In genomic region chr9:108416321-108416720, GRCh38 we compare ENCODE assay signal across 15 cellular contexts.
DNase-seq lines count a peak whose midpoint lies in the region; ATAC-seq, FAIRE-seq and TF ChIP-seq lines count a peak whose summit lies in the region.
"Had no signal": no experiment of that assay in that cellular context is flagged by ENCODE, and none has a peak within 500 bp of the region (broad histone marks: within the 10 kb centered on the region; RNA-seq: fewer than 3 reads in every experiment).

No MANE protein-coding gene starts in this region.

- H3K27ac Mint-ChIP-seq in activated CD8-positive, alpha-beta memory T cell treated with anti-CD3 and anti-CD28 coated beads, Interleukin-2, amount 10 ng/mL, durations not matched to agents 7 days and 5 days = no peak overlapping the region
- H3K27ac Mint-ChIP-seq: activated naive CD8-positive, alpha-beta T cell had no signal

- no peaks in the 10 kb centered on the region for H3K9me2 ChIP-seq in HCT116 (ENCODE audit: insufficient read depth)
- H3K9me2 ChIP-seq in PC-3 (replicated peaks; ENCODE audit: low read length) = no peaks in the 10 kb centered on the region

- POLR2A ChIA-PET in HCT116 (lab: Charles Lee) (no interaction called here), PC-3 (lab: Charles Lee; ENCODE audit: unreplicated experiment) (no interaction called here)

- no peak for TF ChIP-seq POLR2A in HCT116 (IDR thresholded peaks at IDR 0.05; ENCODE audit: borderline replicate concordance, extremely low read depth, insufficient read depth, insufficient read length)

- DNase-seq in HCT116 (ENCODE audit: low read depth, low spot score) = peak; percentile 15
- DNase-seq in PC-3 = peak; percentile 57
- DNase-seq in dermis microvascular lymphatic vessel endothelial cell (ENCODE audit: low read depth in 2 of 2) = peak; percentile 32 to 39
- DNase-seq in mucosa of descending colon = peak in 1 of 3 donors; percentile 42
- DNase-seq in activated CD8-positive, alpha-beta memory T cell treated with anti-CD3 and anti-CD28 coated beads, Interleukin-2, amount 10 ng/mL, durations not matched to agents 7 days and 5 days = no peak
- DNase-seq in RCC 7860 (ENCODE audit: low spot score) = no peak
- DNase-seq: activated CD8-positive, alpha-beta memory T cell treated with anti-CD3 and anti-CD28 coated beads, Interleukin-2, amount 50 U/mL, for 4 hours; GF-D8; Kasumi-1; mesenchymal stem cell; NCI-H2107; stimulated activated naive CD8-positive, alpha-beta T cell treated with anti-CD3 and anti-CD28 coated beads, Interleukin-15, Interleukin-2, amounts not matched to agents 100 U/mL and 50 U/mL, for 24 hours had no signal

- intact Hi-C loops in HCT116 (cut with micrococcal nuclease) = loop anchor here (2.0 to 10.0 kb wide), 2 partner anchors 148 to 348 kb away; no protein-coding TSS in a partner anchor
- intact Hi-C loops in PC-3 (cut with micrococcal nuclease) = loop anchor here (1.0 kb wide), 1 partner anchor 149 kb away; no protein-coding TSS in a partner anchor
- intact Hi-C loops in mucosa of descending colon (cut with DNase I, micrococcal nuclease) = no loop called here

- ATAC-seq in HCT116 = peak; percentile 55; the same call in 1 of the 2 replicates
- peak; percentile 56 for ATAC-seq in PC-3
- ATAC-seq in mucosa of descending colon = peak; percentile 58
- ATAC-seq in activated CD8-positive, alpha-beta memory T cell treated with anti-CD3 and anti-CD28 coated beads, Interleukin-2, amount 10 ng/mL, durations not matched to agents 7 days and 5 days = no peak
- no peak for ATAC-seq in HG02884 (IDR thresholded peaks at IDR 0.05; ENCODE audit: unreplicated experiment)
- ATAC-seq: stimulated activated naive CD8-positive, alpha-beta T cell treated with anti-CD3 and anti-CD28 coated beads, Interleukin-15, Interleukin-2, amounts not matched to agents 100 U/mL and 50 U/mL, for 24 hours had no signal

- H3K4me3 ChIP-seq in HCT116 (replicated peaks in 1 of 2; ENCODE audit: low read depth in 1 of 2, low read length in 2 of 2) (no peak overlapping the region), PC-3 (ENCODE audit: low read length) (no peak overlapping the region), mucosa of descending colon (no peak overlapping the region)

- H3K36me3 Mint-ChIP-seq in activated CD8-positive, alpha-beta memory T cell treated with anti-CD3 and anti-CD28 coated beads, Interleukin-2, amount 10 ng/mL, durations not matched to agents 7 days and 5 days = no peaks in the 10 kb centered on the region
- H3K36me3 Mint-ChIP-seq: activated naive CD8-positive, alpha-beta T cell had no signal

- peak; percentile 57 for TF ChIP-seq RAD21 in HCT116 (IDR thresholded peaks at IDR 0.05; ENCODE audit: low read depth)

- no peaks in the 10 kb centered on the region for H3K79me2 ChIP-seq in HCT116 (ENCODE audit: insufficient read depth, low read length)
- no peaks in the 10 kb centered on the region for H3K79me2 ChIP-seq in PC-3 (ENCODE audit: low read length)

- H3K36me3 ChIP-seq in HCT116 (ENCODE audit: control insufficient read depth in 1 of 2, insufficient read depth in 2 of 2, low read length in 2 of 2) (no peaks in the 10 kb centered on the region), PC-3 (ENCODE audit: low read depth, low read length) (no peaks in the 10 kb centered on the region), mucosa of descending colon (ENCODE audit: low read depth) (no peaks in the 10 kb centered on the region)
- H3K36me3 ChIP-seq: neutrophil had no signal

- FAIRE-seq in RCC 7860 (lab: Jason Lieb, UNC) = no peak

- no peaks in the 10 kb centered on the region for H3K4me1 Mint-ChIP-seq in activated CD8-positive, alpha-beta memory T cell treated with anti-CD3 and anti-CD28 coated beads, Interleukin-2, amount 10 ng/mL, durations not matched to agents 7 days and 5 days

- H3K9me3 ChIP-seq in HCT116 (ENCODE audit: control insufficient read depth in 1 of 2, insufficient read depth in 1 of 2, low read depth in 1 of 2, low read length in 2 of 2) (no peaks in the 10 kb centered on the region), PC-3 (ENCODE audit: low read length) (no peaks in the 10 kb centered on the region), mucosa of descending colon (no peaks in the 10 kb centered on the region)
- H3K9me3 ChIP-seq: neutrophil had no signal

- no peaks in the 10 kb centered on the region for H3K9me3 Mint-ChIP-seq in activated CD8-positive, alpha-beta memory T cell treated with anti-CD3 and anti-CD28 coated beads, Interleukin-2, amount 10 ng/mL, durations not matched to agents 7 days and 5 days (ENCODE audit: low read depth)

- H3K4me1 ChIP-seq in HCT116 (ENCODE audit: control insufficient read depth in 1 of 2, insufficient read depth in 2 of 2, low read length in 2 of 2) (no peaks in the 10 kb centered on the region), PC-3 (ENCODE audit: insufficient read depth, low read length) (peaks cover 5% of the 10 kb centered on the region; the same call in 1 of the 2 replicates), mucosa of descending colon (ENCODE audit: low read depth) (no peaks in the 10 kb centered on the region)

- H3K4me2 ChIP-seq in HCT116 (ENCODE audit: low read length) = no peak overlapping the region
- H3K4me2 ChIP-seq in PC-3 (ENCODE audit: low read length) = 0 out of 2 replicates have a peak overlapping the region, but pooled peaks have one; percentile 17

- peak in 2 of 3 experiments; percentile 25 to 41; a peak in 1 of 6 replicates for TF ChIP-seq CTCF in HCT116 (IDR thresholded peaks at IDR 0.05 in 2 of 3, conservative IDR thresholded peaks at IDR 0.05 in 1 of 3; ENCODE audit: borderline replicate concordance in 1 of 3, insufficient read depth in 1 of 3, low read depth in 2 of 3, low read length in 2 of 3)
- peak; percentile 62 for TF ChIP-seq CTCF in PC-3 (conservative IDR thresholded peaks at IDR 0.05; ENCODE audit: low read depth, low read length)
- TF ChIP-seq CTCF in mucosa of descending colon (IDR thresholded peaks at IDR 0.05) = no peak

- H2AFZ ChIP-seq in HCT116 (ENCODE audit: low read depth, low read length, poor library complexity, severe bottlenecking) (peak overlapping the region; percentile 30), PC-3 (ENCODE audit: low read length) (peak overlapping the region; percentile 40; the same call in 1 of the 2 replicates)

- no TSS peak for BruUV-seq in HCT116 (replicated peaks; lab: Mats Ljungman, UMichigan)
- no TSS peak for BruUV-seq in PC-3 (replicated peaks; lab: Mats Ljungman, UMichigan)

- no peak overlapping the region for H3K4me3 Mint-ChIP-seq in activated CD8-positive, alpha-beta memory T cell treated with anti-CD3 and anti-CD28 coated beads, Interleukin-2, amount 10 ng/mL, durations not matched to agents 7 days and 5 days
- H3K4me3 Mint-ChIP-seq: activated naive CD8-positive, alpha-beta T cell had no signal

- H4K20me1 ChIP-seq in HCT116 (ENCODE audit: insufficient read depth) = no peaks in the 10 kb centered on the region
- H4K20me1 ChIP-seq in PC-3 (ENCODE audit: low read length) = no peaks in the 10 kb centered on the region

- H3K27ac ChIP-seq in HCT116 (ENCODE audit: low read depth, low read length) = no peak overlapping the region
- peak overlapping the region; percentile 61 for H3K27ac ChIP-seq in PC-3 (ENCODE audit: low read length)
- H3K27ac ChIP-seq: neutrophil had no signal

- RAD21 ChIA-PET in HCT116 (lab: Charles Lee; ENCODE audit: low non-redundant PET in 1 of 2, low total read pairs in 2 of 2, uncharacterized antibody in 2 of 2, unreplicated experiment in 2 of 2) = interaction anchor here (0.9 to 1.0 kb wide), 4 partner anchors 119 to 255 kb away, joined by 3 to 6 read pairs (median 3); no protein-coding TSS in a partner anchor

- H3K9ac ChIP-seq in HCT116 (ENCODE audit: low read length) (no peak overlapping the region), PC-3 (ENCODE audit: low read length) (peak overlapping the region; percentile 61)

- H3K27me3 Mint-ChIP-seq in activated CD8-positive, alpha-beta memory T cell treated with anti-CD3 and anti-CD28 coated beads, Interleukin-2, amount 10 ng/mL, durations not matched to agents 7 days and 5 days = no peaks in the 10 kb centered on the region
- H3K27me3 Mint-ChIP-seq: activated naive CD8-positive, alpha-beta T cell had no signal

- CTCF ChIA-PET in HCT116 (lab: Charles Lee) = interaction anchor here (0.7 to 1.5 kb wide), 11 partner anchors 9 to 398 kb away, joined by 3 to 21 read pairs (median 4); no protein-coding TSS in a partner anchor
- CTCF ChIA-PET in PC-3 (lab: Charles Lee) = interaction anchor here (0.6 to 1.5 kb wide), 13 partner anchors 40 to 971 kb away, joined by 3 to 26 read pairs (median 4); no protein-coding TSS in a partner anchor
- CTCF ChIA-PET in activated CD8-positive, alpha-beta memory T cell treated with anti-CD3 and anti-CD28 coated beads, Interleukin-2, amount 10 ng/mL, durations not matched to agents 7 days and 5 days (lab: Charles Lee) = no interaction called here

- no peaks in the 10 kb centered on the region for H3F3A ChIP-seq in PC-3 (ENCODE audit: low read length, unreplicated experiment)

- H3K27me3 ChIP-seq in HCT116 (ENCODE audit: insufficient read depth, low read length) (no peaks in the 10 kb centered on the region), PC-3 (ENCODE audit: low read length) (no peaks in the 10 kb centered on the region)
- H3K27me3 ChIP-seq: neutrophil had no signal

TF ChIP-seq in HCT116, 20 proteins besides CTCF, POLR2A, EP300 and RAD21 (continues in another document):
- TF ChIP-seq ATF3 (IDR thresholded peaks at IDR 0.05) (no peak), CEBPB (IDR thresholded peaks at IDR 0.05; ENCODE audit: low read depth) (no peak), YY1 (IDR thresholded peaks at IDR 0.05; ENCODE audit: extremely low read depth, insufficient replicate concordance, low read depth, low read length) (no peak), ELF1 (IDR thresholded peaks at IDR 0.05; ENCODE audit: borderline replicate concordance, low read depth) (no peak), JUND (IDR thresholded peaks at IDR 0.05) (no peak), EZH2 (IDR thresholded peaks at IDR 0.05) (no peak)

Comparison
In these comparisons a context has a peak if more than half of its experiments do, and no peak if none do; other contexts are left out.
1. ATAC-seq: peak in HCT116 (single experiment), PC-3 (single experiment) and mucosa of descending colon (single experiment); none in activated CD8-positive, alpha-beta memory T cell treated with anti-CD3 and anti-CD28 coated beads, Interleukin-2, amount 10 ng/mL, durations not matched to agents 7 days and 5 days (single experiment) and HG02884 (single experiment).
2. DNase-seq: peak in HCT116 (single experiment), PC-3 (single experiment) and dermis microvascular lymphatic vessel endothelial cell (2 of 2); none in activated CD8-positive, alpha-beta memory T cell treated with anti-CD3 and anti-CD28 coated beads, Interleukin-2, amount 10 ng/mL, durations not matched to agents 7 days and 5 days (single experiment) and RCC 7860 (single experiment).
3. intact Hi-C loops: an anchor here in HCT116 (2.0 to 10.0 kb wide) and PC-3 (1.0 kb wide); none called in mucosa of descending colon.